ENCODE assay signal across 12 cellular contexts in genomic region chr12:46197876-46198275, GRCh38.
DNase-seq lines count a peak whose midpoint lies in the region; ATAC-seq, FAIRE-seq and TF ChIP-seq lines count a peak whose summit lies in the region.
"Had no signal": no experiment of that assay in that cellular context is flagged by ENCODE, and none has a peak within 500 bp of the region (broad histone marks: within the 10 kb centered on the region; RNA-seq: fewer than 3 reads in every experiment).

No MANE protein-coding gene starts in this region.

- peaks cover 98% of the 10 kb centered on the region for H3K36me3 Mint-ChIP-seq in T-helper 2 cell treated with Interferon-gamma antibody and Interleukin-4, amounts not matched to agents 5 μg/mL and 100 μg/mL, for 36 hours (ENCODE audit: low read depth)

- no peak overlapping the region for H2AFZ ChIP-seq in HepG2 (ENCODE audit: low read length)

- H4K20me1 ChIP-seq in HepG2 (ENCODE audit: insufficient read depth, low read length) = no peaks in the 10 kb centered on the region

- no peak overlapping the region for H3K9ac ChIP-seq in HepG2 (ENCODE audit: insufficient read depth, low read depth, low read length)

- H3K9me3 Mint-ChIP-seq in T-helper 2 cell treated with Interferon-gamma antibody and Interleukin-4, amounts not matched to agents 5 μg/mL and 100 μg/mL, for 36 hours = peaks cover 26% of the 10 kb centered on the region

- peak overlapping the region; percentile 6 for H3K27ac Mint-ChIP-seq in T-helper 2 cell treated with Interferon-gamma antibody and Interleukin-4, amounts not matched to agents 5 μg/mL and 100 μg/mL, for 36 hours

- H3K4me3 ChIP-seq in right lobe of liver (no peak overlapping the region), HepG2 (replicated peaks in 1 of 3; ENCODE audit: insufficient read depth in 1 of 3, low read depth in 2 of 3, low read length in 3 of 3) (no peak overlapping the region)

- peaks cover 0 to 3% (median under 1%) of the 10 kb centered on the region in 4 donors for H3K36me3 ChIP-seq in right lobe of liver
- peaks cover 26 to 71% of the 10 kb centered on the region in 2 experiments for H3K36me3 ChIP-seq in HepG2 (replicated peaks in 1 of 2; ENCODE audit: control insufficient read depth in 1 of 2, insufficient read depth in 2 of 2, low read length in 2 of 2)

- intact Hi-C loops in right lobe of liver (cut with DNase I) (no loop called here), HepG2 (cut with micrococcal nuclease; ENCODE audit: unreplicated experiment) (no loop called here)

- peaks cover 0 to 7% (median 0%) of the 10 kb centered on the region in 4 donors for H3K4me1 ChIP-seq in right lobe of liver
- H3K4me1 ChIP-seq in HepG2 (ENCODE audit: insufficient read depth, low read length) = no peaks in the 10 kb centered on the region

- no peaks in the 10 kb centered on the region for H3K79me2 ChIP-seq in HepG2 (ENCODE audit: insufficient read depth, low read length)

- peaks cover 14% of the 10 kb centered on the region for H3K4me1 Mint-ChIP-seq in T-helper 2 cell treated with Interferon-gamma antibody and Interleukin-4, amounts not matched to agents 5 μg/mL and 100 μg/mL, for 36 hours (ENCODE audit: low read depth)

- H3K4me2 ChIP-seq in HepG2 (ENCODE audit: low read depth, low read length) = no peak overlapping the region

- no peaks in the 10 kb centered on the region for H3K27me3 Mint-ChIP-seq in T-helper 2 cell treated with Interferon-gamma antibody and Interleukin-4, amounts not matched to agents 5 μg/mL and 100 μg/mL, for 36 hours (ENCODE audit: low read depth)

- no peaks in the 10 kb centered on the region for H3K9me3 ChIP-seq in right lobe of liver
- peaks cover 20% of the 10 kb centered on the region; the same call in 1 of the 2 replicates for H3K9me3 ChIP-seq in HepG2 (ENCODE audit: low read length)

- in situ Hi-C loops in HepG2 (cut with HindIII; ENCODE audit: extremely low pct_ligation_motif_present, low pct_unique_long_range_greater_than_20kb) = no loop called here

- POLR2A ChIA-PET in HepG2 (lab: Yijun Ruan, JAX) = no interaction called here

- H3K27ac ChIP-seq in right lobe of liver (no peak overlapping the region), HepG2 (ENCODE audit: extremely low read length, insufficient read depth, low read length) (no peak overlapping the region)
- H3K27ac ChIP-seq: 22Rv1 had no signal

- no peak for TF ChIP-seq RAD21 in HepG2 (CRISPR knock-in tag; IDR thresholded peaks at IDR 0.05)

- TF ChIP-seq POLR2A in right lobe of liver (IDR thresholded peaks at IDR 0.05) (no peak), HepG2 (IDR thresholded peaks at IDR 0.05; ENCODE audit: insufficient read depth in 1 of 2, low read depth in 2 of 2, low read length in 2 of 2) (no peak)

- TF ChIP-seq EP300 in HepG2 (IDR thresholded peaks at IDR 0.05; ENCODE audit: low read depth in 2 of 2, low read length in 2 of 2) (no peak), HepG2 (CRISPR knock-in tag; IDR thresholded peaks at IDR 0.05; ENCODE audit: borderline replicate concordance) (no peak)

- DNase-seq in T-helper 2 cell treated with Interferon-gamma antibody and Interleukin-4, amounts not matched to agents 5 μg/mL and 100 μg/mL, for 36 hours (ENCODE audit: low spot score) = no peak
- DNase-seq in T-helper 2 cell = no peak
- DNase-seq in right lobe of liver = no peak
- DNase-seq in HepG2 (ENCODE audit: low spot score) = no peak
- peak; percentile 20 for DNase-seq in left kidney (ENCODE audit: low read depth, low spot score)
- DNase-seq in NCI-H2029 (lab: John Stamatoyannopoulos, UW) = no peak
- no peak for DNase-seq in NCI-H1105 treated with DMSO at 0.1 percent for 48 hours (lab: John Stamatoyannopoulos, UW)
- DNase-seq: DMS 273 treated with DMSO at 0.1 percent for 48 hours, EL, GOT3 had no signal

- H3K4me3 Mint-ChIP-seq in T-helper 2 cell treated with Interferon-gamma antibody and Interleukin-4, amounts not matched to agents 5 μg/mL and 100 μg/mL, for 36 hours = no peak overlapping the region

- no TSS peak for BruUV-seq in HepG2 (replicated peaks; lab: Mats Ljungman, UMichigan)

- ATAC-seq in right lobe of liver (peak in 3 of 4 donors; percentile 43 to 62 (median 54)), HepG2 (no peak), HG02970 (IDR thresholded peaks at IDR 0.05; ENCODE audit: low FRiP score, unreplicated experiment) (no peak)

- CTCF ChIA-PET in HepG2 (lab: Yijun Ruan, JAX; ENCODE audit: low intra/inter-chr PET ratio, low total read pairs) = no interaction called here

- H3K27me3 ChIP-seq in right lobe of liver (no peaks in the 10 kb centered on the region), HepG2 (ENCODE audit: control insufficient read depth in 1 of 2, insufficient read depth in 2 of 2, low read length in 2 of 2) (no peaks in the 10 kb centered on the region)

- 21% methylated on average over 5 of the region's 5 CpGs for WGBS in right lobe of liver (ENCODE audit: insufficient coverage, low coverage, low lambda C conversion rate, missing lambda C conversion rate)
- 81% methylated on average over 5 of the region's 5 CpGs for WGBS in HepG2 (ENCODE audit: low lambda C conversion rate)

- FAIRE-seq in HepG2 (lab: Jason Lieb, UNC) = no peak

- TF ChIP-seq CTCF in right lobe of liver (IDR thresholded peaks at IDR 0.05) (no peak), HepG2 (CRISPR knock-in tag; IDR thresholded peaks at IDR 0.05) (no peak)

TF ChIP-seq in HepG2, 621 proteins besides CTCF, POLR2A, EP300 and RAD21:
- TF ChIP-seq SP5 (CRISPR knock-in tag; IDR thresholded peaks at IDR 0.05; ENCODE audit: borderline replicate concordance, low read depth) = no peak
- no peak for TF ChIP-seq NR2F2 (IDR thresholded peaks at IDR 0.05; ENCODE audit: borderline replicate concordance, low read depth)
- TF ChIP-seq, protein P1, sequence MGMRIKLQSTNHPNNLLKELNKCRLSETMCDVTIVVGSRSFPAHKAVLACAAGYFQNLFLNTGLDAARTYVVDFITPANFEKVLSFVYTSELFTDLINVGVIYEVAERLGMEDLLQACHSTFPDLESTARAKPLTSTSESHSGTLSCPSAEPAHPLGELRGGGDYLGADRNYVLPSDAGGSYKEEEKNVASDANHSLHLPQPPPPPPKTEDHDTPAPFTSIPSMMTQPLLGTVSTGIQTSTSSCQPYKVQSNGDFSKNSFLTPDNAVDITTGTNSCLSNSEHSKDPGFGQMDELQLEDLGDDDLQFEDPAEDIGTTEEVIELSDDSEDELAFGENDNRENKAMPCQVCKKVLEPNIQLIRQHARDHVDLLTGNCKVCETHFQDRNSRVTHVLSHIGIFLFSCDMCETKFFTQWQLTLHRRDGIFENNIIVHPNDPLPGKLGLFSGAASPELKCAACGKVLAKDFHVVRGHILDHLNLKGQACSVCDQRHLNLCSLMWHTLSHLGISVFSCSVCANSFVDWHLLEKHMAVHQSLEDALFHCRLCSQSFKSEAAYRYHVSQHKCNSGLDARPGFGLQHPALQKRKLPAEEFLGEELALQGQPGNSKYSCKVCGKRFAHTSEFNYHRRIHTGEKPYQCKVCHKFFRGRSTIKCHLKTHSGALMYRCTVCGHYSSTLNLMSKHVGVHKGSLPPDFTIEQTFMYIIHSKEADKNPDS (CRISPR knock-in tag; IDR thresholded peaks at IDR 0.05) = no peak
- TF ChIP-seq ZSCAN9 (CRISPR knock-in tag; IDR thresholded peaks at IDR 0.05; ENCODE audit: borderline replicate concordance) = no peak
- TF ChIP-seq ZNF629 (CRISPR knock-in tag; conservative IDR thresholded peaks at IDR 0.05) = no peak
TF ChIP-seq in HepG2: peak in this region for 0.

Comparison
In these comparisons a context has a peak if more than half of its experiments do, and no peak if none do; other contexts are left out.
1. ATAC-seq: peak in right lobe of liver (3 of 4); none in HepG2 (single experiment) and HG02970 (single experiment).